Comparison of ENCODE assay signal across 25 cellular contexts in the genomic region with DNA sequence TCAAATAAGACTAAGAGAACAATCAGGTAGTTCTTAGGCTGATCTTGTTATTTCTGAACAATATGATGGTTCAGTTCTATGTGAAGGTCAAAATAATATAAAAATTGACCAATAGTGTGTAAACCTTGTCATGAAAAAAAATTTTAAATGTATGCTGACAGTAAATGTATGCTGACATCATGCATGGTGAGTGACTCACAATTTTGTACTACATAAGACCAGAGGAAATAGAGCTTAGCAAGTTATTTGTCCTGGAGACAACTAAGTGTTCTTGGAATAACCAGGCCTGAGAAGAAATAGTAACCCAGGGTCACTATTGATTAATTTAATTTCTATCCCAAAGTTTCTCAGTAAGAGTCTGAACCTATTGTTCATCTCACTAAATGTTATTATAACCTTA.
DNase-seq lines count a peak whose midpoint lies in the region; ATAC-seq and TF ChIP-seq lines count a peak whose summit lies in the region.
"Had no signal": no experiment of that assay in that cellular context is flagged by ENCODE, and none has a peak within 500 bp of the region (broad histone marks: within the 10 kb centered on the region; RNA-seq: fewer than 3 reads in every experiment).

No MANE protein-coding gene starts in this region.

- H4K20me1 ChIP-seq in PC-9 (ENCODE audit: insufficient read depth) = no peaks in the 10 kb centered on the region

- no peaks in the 10 kb centered on the region for H3K9me2 ChIP-seq in PC-9 (ENCODE audit: insufficient read depth)
- H3K9me2 ChIP-seq: SK-N-SH had no signal

- no TSS peak for BruUV-seq in PC-9 (replicated peaks; lab: Mats Ljungman, UMichigan)

- no peaks in the 10 kb centered on the region for H3K4me1 ChIP-seq in RWPE2 (ENCODE audit: insufficient read depth, poor library complexity, severe bottlenecking)
- no peaks in the 10 kb centered on the region for H3K4me1 ChIP-seq in foreskin keratinocyte
- no peaks in the 10 kb centered on the region for H3K4me1 ChIP-seq in PC-9 (replicated peaks; ENCODE audit: insufficient read depth)
- H3K4me1 ChIP-seq: Peyer's patch had no signal

- POLR2A ChIA-PET in PC-9 (lab: Charles Lee; ENCODE audit: unreplicated experiment) = interaction anchor here (0.5 kb wide), 1 partner anchor 828 kb away, joined by 3 read pairs; no protein-coding TSS in a partner anchor

- CTCF ChIA-PET in PC-9 (lab: Charles Lee) = no interaction called here

- TF ChIP-seq CTCF in RWPE2 (IDR thresholded peaks at IDR 0.05; ENCODE audit: poor library complexity, severe bottlenecking) (no peak), choroid plexus epithelial cell (conservative IDR thresholded peaks at IDR 0.05; ENCODE audit: low read depth, low read length) (no peak), foreskin keratinocyte (conservative IDR thresholded peaks at IDR 0.05) (no peak), PC-9 (conservative IDR thresholded peaks at IDR 0.05) (no peak)

- DNase-seq in RWPE2 (ENCODE audit: low spot score) = no peak
- DNase-seq in choroid plexus epithelial cell (ENCODE audit: low read depth) = peak; percentile 1
- peak; percentile 8 to 39 for DNase-seq in foreskin keratinocyte
- no peak for DNase-seq in dermis blood vessel endothelial cell
- no peak for DNase-seq in PC-9
- no peak for DNase-seq in activated T-cell treated with anti-CD3 and anti-CD28 coated beads for 4 hours
- DNase-seq: C1 segment of cervical spinal cord; CD4-positive, alpha-beta memory T cell; COR-L47; DMS79 treated with DMSO at 0.1 percent for 48 hours; GF-D8; Karpas-422; NCI-H1092 treated with DMSO at 0.1 percent for 48 hours; NCI-H1436; NCI-H187; NCI-H2081 treated with DMSO at 0.1 percent for 48 hours; NCI-H2171; NCI-H226; NCI-H510A; NCI-H69; Peyer's patch; SK-N-SH had no signal

- no peak overlapping the region for H3K27ac ChIP-seq in RWPE2 (ENCODE audit: poor library complexity, severe bottlenecking)
- no peak overlapping the region for H3K27ac ChIP-seq in foreskin keratinocyte
- no peak overlapping the region for H3K27ac ChIP-seq in PC-9
- H3K27ac ChIP-seq: Peyer's patch had no signal

- H3K36me3 ChIP-seq in RWPE2 (ENCODE audit: low read depth) (no peaks in the 10 kb centered on the region), PC-9 (ENCODE audit: low read depth) (no peaks in the 10 kb centered on the region)
- H3K36me3 ChIP-seq: Peyer's patch had no signal

- H3K9me3 ChIP-seq in RWPE2 (ENCODE audit: severe bottlenecking) (no peaks in the 10 kb centered on the region), PC-9 (ENCODE audit: insufficient read depth, low read depth) (no peaks in the 10 kb centered on the region)
- H3K9me3 ChIP-seq: Peyer's patch, SK-N-SH had no signal

- H2AFZ ChIP-seq in PC-9 = no peak overlapping the region

- 0 out of 3 replicates have a peak, but pooled peaks have one; percentile 33 for ATAC-seq in RWPE2 (ENCODE audit: low read depth)
- ATAC-seq in foreskin keratinocyte = no peak
- no peak for ATAC-seq in GM19328 (IDR thresholded peaks at IDR 0.05; ENCODE audit: unreplicated experiment)
- ATAC-seq: HCT116, HepG2 had no signal

- no peak overlapping the region for H3K4me2 ChIP-seq in PC-9
- H3K4me2 ChIP-seq: SK-N-SH had no signal

- no peaks in the 10 kb centered on the region for H3K27me3 ChIP-seq in RWPE2 (ENCODE audit: insufficient read depth, poor library complexity, severe bottlenecking)
- no peaks in the 10 kb centered on the region for H3K27me3 ChIP-seq in foreskin keratinocyte
- H3K27me3 ChIP-seq in PC-9 (ENCODE audit: insufficient read depth, low read depth) = no peaks in the 10 kb centered on the region
- H3K27me3 ChIP-seq: Peyer's patch had no signal

- H3K4me3 ChIP-seq in RWPE2 (ENCODE audit: severe bottlenecking) (no peak overlapping the region), choroid plexus epithelial cell (ENCODE audit: low read depth, low read length) (no peak overlapping the region), PC-9 (no peak overlapping the region)
- H3K4me3 ChIP-seq: Peyer's patch had no signal

- intact Hi-C loops in PC-9 (cut with micrococcal nuclease; ENCODE audit: unreplicated experiment) = no loop called here

- no peaks in the 10 kb centered on the region for H3F3A ChIP-seq in PC-9 (ENCODE audit: insufficient read depth, low read depth)

- H3K79me2 ChIP-seq in PC-9 (ENCODE audit: low read depth) = no peaks in the 10 kb centered on the region

Comparison
In these comparisons a context has a peak if more than half of its experiments do, and no peak if none do; other contexts are left out.
1. DNase-seq: peak in choroid plexus epithelial cell (single experiment) and foreskin keratinocyte (2 of 2); none in RWPE2 (single experiment), dermis blood vessel endothelial cell (single experiment), PC-9 (0 of 2) and activated T-cell treated with anti-CD3 and anti-CD28 coated beads for 4 hours (single experiment).